ENCODE assay signal across 19 cellular contexts in the genomic region with DNA sequence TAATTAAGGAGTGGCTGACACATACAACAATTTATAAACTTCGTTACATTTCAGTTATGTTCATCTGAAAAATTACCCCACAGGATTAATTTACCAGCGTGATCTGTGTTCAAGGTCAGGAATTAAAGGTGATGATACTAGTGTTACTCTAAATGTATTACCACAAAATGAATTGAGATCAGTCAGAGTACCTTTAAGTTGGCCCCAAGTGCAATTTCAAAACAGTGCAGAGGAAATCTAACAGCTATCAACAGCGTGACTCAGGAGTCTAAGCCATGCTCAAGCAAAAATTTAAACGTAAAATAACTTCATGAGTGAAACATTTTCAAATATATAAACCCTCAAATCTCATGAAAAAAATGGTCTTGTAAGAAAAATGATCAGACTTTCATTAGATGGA. TPM values are rescaled to one million over a fixed set of nuclear protein-coding genes. Genes with fewer than 3 reads are reported as not detected.
DNase-seq lines count a peak whose midpoint lies in the region; ATAC-seq and TF ChIP-seq lines count a peak whose summit lies in the region.
"Had no signal": no experiment of that assay in that cellular context is flagged by ENCODE, and none has a peak within 500 bp of the region (broad histone marks: within the 10 kb centered on the region; RNA-seq: fewer than 3 reads in every experiment).

No MANE protein-coding gene starts in this region.

- H3K27me3 ChIP-seq in mammary epithelial cell (ENCODE audit: insufficient read depth, low read length): no peaks in the 10 kb centered on the region

- H3K4me3 Mint-ChIP-seq in MCF 10A (ENCODE audit: unreplicated experiment) (no peak overlapping the region), memory B cell (no peak overlapping the region)
- no peak overlapping the region for H3K4me3 Mint-ChIP-seq in activated CD4-positive, alpha-beta T cell treated with anti-CD3 and anti-CD28 coated beads, Interleukin-2, amount 10 ng/mL, durations not matched to agents 24 days and 14 days

- TF ChIP-seq CTCF in MCF 10A (IDR thresholded peaks at IDR 0.05; ENCODE audit: unreplicated experiment): no peak
- no peak for TF ChIP-seq CTCF in mammary epithelial cell (conservative IDR thresholded peaks at IDR 0.05 in 1 of 2, IDR thresholded peaks at IDR 0.05 in 1 of 2; ENCODE audit: extremely low read depth in 1 of 2, insufficient read depth in 1 of 2, low read depth in 1 of 2, low read length in 2 of 2)

- in situ Hi-C loops in mammary epithelial cell (cut with MboI; ENCODE audit: low sequenced_read_pairs in 2 of 2): no loop called here

- H3K4me3 ChIP-seq in mammary epithelial cell (replicated peaks in 1 of 3; ENCODE audit: insufficient read depth in 1 of 3, low read depth in 2 of 3, low read length in 3 of 3): no peak overlapping the region

- H3K4me1 Mint-ChIP-seq in MCF 10A (ENCODE audit: insufficient read depth, unreplicated experiment) (peaks cover 8% of the 10 kb centered on the region), memory B cell (peaks cover 18% of the 10 kb centered on the region)
- peaks cover 29% of the 10 kb centered on the region for H3K4me1 Mint-ChIP-seq in activated CD4-positive, alpha-beta T cell treated with anti-CD3 and anti-CD28 coated beads, Interleukin-2, amount 10 ng/mL, durations not matched to agents 24 days and 14 days

- H3K36me3 ChIP-seq in mammary epithelial cell (ENCODE audit: insufficient read depth, low read length): peaks cover 43% of the 10 kb centered on the region

- no peaks in the 10 kb centered on the region for H3K9me3 ChIP-seq in mammary epithelial cell (replicated peaks; ENCODE audit: insufficient read depth, low read length)
- H3K9me3 ChIP-seq: Caco-2 had no signal

- WGBS in mammary epithelial cell (ENCODE audit: low coverage, missing lambda C conversion rate): 100% methylated on average over 4 of the region's 4 CpGs

- intact Hi-C loops in MCF 10A (cut with micrococcal nuclease): no loop called here
- intact Hi-C loops in mammary epithelial cell (cut with micrococcal nuclease): no loop called here
- intact Hi-C loops in activated CD4-positive, alpha-beta T cell treated with anti-CD3 and anti-CD28 coated beads, Interleukin-2, amount 10 ng/mL, durations not matched to agents 24 days and 14 days (cut with micrococcal nuclease): loop anchor here (2.0 kb wide), 1 partner anchor 20 kb away; no protein-coding TSS in a partner anchor

- H3K36me3 Mint-ChIP-seq in MCF 10A (ENCODE audit: insufficient read depth, unreplicated experiment) (peaks cover 15% of the 10 kb centered on the region), memory B cell (peaks cover 37% of the 10 kb centered on the region)
- H3K36me3 Mint-ChIP-seq in activated CD4-positive, alpha-beta T cell treated with anti-CD3 and anti-CD28 coated beads, Interleukin-2, amount 10 ng/mL, durations not matched to agents 24 days and 14 days (ENCODE audit: low read depth): peaks cover 53% of the 10 kb centered on the region

- DNase-seq in MCF 10A (ENCODE audit: unreplicated experiment) (no peak), mammary epithelial cell (no peak), amniotic epithelial cell (ENCODE audit: low read depth) (peak; percentile 65), memory B cell (ENCODE audit: low spot score in 2 of 2) (no peak), T-helper 9 cell (no peak), NCI-H226 (no peak)
- no peak for DNase-seq in activated CD4-positive, alpha-beta T cell treated with anti-CD3 and anti-CD28 coated beads, Interleukin-2, amount 10 ng/mL, durations not matched to agents 24 days and 14 days
- DNase-seq: C1 segment of cervical spinal cord, Caco-2, DMS53, MM.1S, NCI-H1105, NCI-H1930, NCI-H2171, NCI-H510A, NCI-H82, SHP77 had no signal

- POLR2A ChIA-PET in MCF 10A (lab: Yijun Ruan, JAX): no interaction called here

- H3K4me2 ChIP-seq in mammary epithelial cell (ENCODE audit: insufficient read depth, low read depth, low read length): no peak overlapping the region
- H3K4me2 ChIP-seq: KMS-11 had no signal

- no peak overlapping the region for H3K9ac ChIP-seq in mammary epithelial cell (ENCODE audit: insufficient read depth, low read length)
- H3K9ac ChIP-seq: KMS-11 had no signal

- no peak for ATAC-seq in memory B cell (ENCODE audit: low read depth)
- ATAC-seq in GM21515 (IDR thresholded peaks at IDR 0.05; ENCODE audit: unreplicated experiment): no peak

- H3K27ac Mint-ChIP-seq in MCF 10A (ENCODE audit: low read depth, unreplicated experiment): peak overlapping the region; percentile 23
- H3K27ac Mint-ChIP-seq in memory B cell: peak overlapping the region; percentile 31
- H3K27ac Mint-ChIP-seq in activated CD4-positive, alpha-beta T cell treated with anti-CD3 and anti-CD28 coated beads, Interleukin-2, amount 10 ng/mL, durations not matched to agents 24 days and 14 days: no peak overlapping the region

- BruUV-seq in MCF 10A (replicated peaks; lab: Mats Ljungman, UMichigan) (no TSS peak), mammary epithelial cell (replicated peaks; lab: Mats Ljungman, UMichigan) (no TSS peak)

- dilution Hi-C loops in mammary epithelial cell (cut with HindIII; ENCODE audit: low sequenced_read_pairs): no loop called here

- peaks cover 48% of the 10 kb centered on the region for H3K79me2 ChIP-seq in mammary epithelial cell (ENCODE audit: insufficient read depth, low read length)

- H3K9me3 Mint-ChIP-seq in MCF 10A (ENCODE audit: unreplicated experiment) (no peaks in the 10 kb centered on the region), memory B cell (no peaks in the 10 kb centered on the region)
- no peaks in the 10 kb centered on the region for H3K9me3 Mint-ChIP-seq in activated CD4-positive, alpha-beta T cell treated with anti-CD3 and anti-CD28 coated beads, Interleukin-2, amount 10 ng/mL, durations not matched to agents 24 days and 14 days

- H3K27ac ChIP-seq in mammary epithelial cell (ENCODE audit: insufficient read depth, low read depth, low read length): no peak overlapping the region
- H3K27ac ChIP-seq: KMS-11 had no signal

- H3K27me3 Mint-ChIP-seq in MCF 10A (ENCODE audit: insufficient read depth, unreplicated experiment) (no peaks in the 10 kb centered on the region), memory B cell (no peaks in the 10 kb centered on the region)
- no peaks in the 10 kb centered on the region for H3K27me3 Mint-ChIP-seq in activated CD4-positive, alpha-beta T cell treated with anti-CD3 and anti-CD28 coated beads, Interleukin-2, amount 10 ng/mL, durations not matched to agents 24 days and 14 days

- H2AFZ ChIP-seq in mammary epithelial cell (ENCODE audit: low read depth, low read length): no peak overlapping the region

- no peaks in the 10 kb centered on the region for H3K4me1 ChIP-seq in mammary epithelial cell (ENCODE audit: insufficient read depth, low read length)
- H3K4me1 ChIP-seq: Caco-2 had no signal

- CTCF ChIA-PET in MCF 10A (lab: Yijun Ruan, JAX): no interaction called here
- CTCF ChIA-PET in mammary epithelial cell (lab: Charles Lee; ENCODE audit: low non-redundant PET): no interaction called here

- H4K20me1 ChIP-seq in mammary epithelial cell (ENCODE audit: insufficient read depth, low read length): no peaks in the 10 kb centered on the region

RNA-seq across cellular contexts. Expression of a gene that starts 18.7 kb away (rescaled TPM):
- total RNA-seq in MCF 10A (2022): 31.0 and 45.1 TPM in 2 replicates
- 100 to 1,000 TPM in 1 of 2 donors, 10 to 100 TPM in 1; 28.3 to 116 TPM for total RNA-seq in mammary epithelial cell
- 41.0 TPM for polyA plus RNA-seq in mammary epithelial cell
- 88.8 TPM for polyA minus RNA-seq in mammary epithelial cell
- total RNA-seq in activated CD4-positive, alpha-beta T cell treated with anti-CD3 and anti-CD28 coated beads, Interleukin-2, amount 10 ng/mL, durations not matched to agents 24 days and 14 days: 8.2 and 10.6 TPM in 2 replicates
